In genomic region chr9:93960221-93960970, GRCh38 we compare ENCODE assay signal across 2 cellular contexts.
A peak's percentile ranks its signal among the peaks of the same experiment; 100 is the strongest.
TF ChIP-seq lines count a peak whose summit lies in the region.

No MANE protein-coding gene starts in this region.

TF ChIP-seq in IMR-90, 13 proteins besides CTCF, POLR2A, EP300 and RAD21 (continued from another document):
- TF ChIP-seq USF2 (IDR thresholded peaks at IDR 0.05; ENCODE audit: low read depth, low read length) (no peak), NFE2L2 (IDR thresholded peaks at IDR 0.05; ENCODE audit: low read depth, low read length) (no peak), SMC3 (IDR thresholded peaks at IDR 0.05; ENCODE audit: low read depth, low read length) (no peak), RCOR1 (IDR thresholded peaks at IDR 0.05; ENCODE audit: insufficient replicate concordance, low read length) (no peak), BHLHE40 (IDR thresholded peaks at IDR 0.05; ENCODE audit: low read depth, low read length) (no peak), FOS (IDR thresholded peaks at IDR 0.05; ENCODE audit: low read depth, low read length) (no peak), ELK1 (IDR thresholded peaks at IDR 0.05; ENCODE audit: borderline replicate concordance, low read depth, low read length) (no peak), CHD1 (IDR thresholded peaks at IDR 0.05; ENCODE audit: low read depth, low read length) (no peak), RFX5 (IDR thresholded peaks at IDR 0.05; ENCODE audit: low read depth, low read length) (no peak), MAFK (IDR thresholded peaks at IDR 0.05; ENCODE audit: low read depth, low read length) (no peak), MAZ (IDR thresholded peaks at IDR 0.05; ENCODE audit: borderline replicate concordance, low read depth, low read length) (no peak)

TF ChIP-seq in neural cell, 6 proteins besides CTCF, POLR2A, EP300 and RAD21 (continued from another document):
- peak; percentile 70 for TF ChIP-seq EZH2 (IDR thresholded peaks at IDR 0.05; ENCODE audit: borderline replicate concordance, insufficient read depth, low read length, poor library complexity, severe bottlenecking)
